ENCODE assay signal across 12 cellular contexts in genomic region chr6:158170656-158171081, GRCh38. TPM values are rescaled to one million over a fixed set of nuclear protein-coding genes. Genes with fewer than 3 reads are reported as not detected.
A peak's percentile ranks its signal among the peaks of the same experiment; 100 is the strongest.
DNase-seq lines count a peak whose midpoint lies in the region; TF ChIP-seq lines count a peak whose summit lies in the region.
"Had no signal": no experiment of that assay in that cellular context is flagged by ENCODE, and none has a peak within 500 bp of the region (broad histone marks: within the 10 kb centered on the region; RNA-seq: fewer than 3 reads in every experiment).

No MANE protein-coding gene starts in this region.

- peak overlapping the region; percentile 50 for H3K4me2 ChIP-seq in SK-N-SH

- no peaks in the 10 kb centered on the region for H3K27me3 ChIP-seq in SK-N-SH (ENCODE audit: insufficient read depth)
- H3K27me3 ChIP-seq in esophagus muscularis mucosa, result no peaks in the 10 kb centered on the region

- no peaks in the 10 kb centered on the region for H4K20me1 ChIP-seq in SK-N-SH (ENCODE audit: insufficient read depth)

- H3K36me3 Mint-ChIP-seq in progenitor cell of endocrine pancreas (ENCODE audit: insufficient read depth), result peaks cover 6% of the 10 kb centered on the region
- peaks cover 32% of the 10 kb centered on the region for H3K36me3 Mint-ChIP-seq in activated T-cell treated with anti-CD3 and anti-CD28 coated beads, Interleukin-2, amount 50 U/mL, for 24 hours (ENCODE audit: low read depth)

- TF ChIP-seq CTCF in SK-N-SH (IDR thresholded peaks at IDR 0.05) (no peak), esophagus muscularis mucosa (IDR thresholded peaks at IDR 0.05) (no peak), progenitor cell of endocrine pancreas (IDR thresholded peaks at IDR 0.05; ENCODE audit: unreplicated experiment) (no peak)

- peak overlapping the region in 1 of 2 experiments; percentile 0; a peak in 2 of 4 replicates for H3K4me3 ChIP-seq in SK-N-SH (ENCODE audit: low read depth in 2 of 2, low read length in 1 of 2)
- no peak overlapping the region for H3K4me3 ChIP-seq in esophagus muscularis mucosa

- H3K4me1 Mint-ChIP-seq in progenitor cell of endocrine pancreas (ENCODE audit: low read depth), result peaks cover 12% of the 10 kb centered on the region
- H3K4me1 Mint-ChIP-seq in activated T-cell treated with anti-CD3 and anti-CD28 coated beads, Interleukin-2, amount 50 U/mL, for 24 hours (ENCODE audit: low read depth), result peaks cover 19% of the 10 kb centered on the region

- H3K27ac ChIP-seq in SK-N-SH (ENCODE audit: low read depth in 2 of 2, low read length in 1 of 2) (peak overlapping the region; percentile 74 to 84), esophagus muscularis mucosa (replicated peaks in 1 of 4) (peak overlapping the region; percentile 70 to 80 (median 74))
- H3K27ac ChIP-seq: WERI-Rb-1 had no signal

- no peaks in the 10 kb centered on the region for H3K9me3 ChIP-seq in SK-N-SH
- H3K9me3 ChIP-seq in esophagus muscularis mucosa, result no peaks in the 10 kb centered on the region

- 17% methylated on average over 3 of the region's 3 CpGs for WGBS in SK-N-SH (ENCODE audit: low lambda C conversion rate)
- 47% methylated on average over 3 of the region's 3 CpGs for WGBS in esophagus muscularis mucosa

- DNase-seq in Daoy (ENCODE audit: low read depth) (peak; percentile 40), SK-N-SH (no peak), esophagus muscularis mucosa (ENCODE audit: extremely low spot score) (no peak), progenitor cell of endocrine pancreas (ENCODE audit: low spot score, unreplicated experiment) (no peak), NCI-H1092 (lab: John Stamatoyannopoulos, UW) (no peak), retina (no peak), NCI-H2029 treated with DMSO at 0.1 percent for 48 hours (lab: John Stamatoyannopoulos, UW) (no peak)
- DNase-seq in activated T-cell treated with anti-CD3 and anti-CD28 coated beads, Interleukin-2, amount 50 U/mL, for 24 hours, result no peak
- DNase-seq: DMS79, NCI-H526 treated with DMSO at 0.1 percent for 48 hours, WERI-Rb-1 had no signal

- peaks cover 45% of the 10 kb centered on the region for H3F3A ChIP-seq in SK-N-SH (replicated peaks; ENCODE audit: insufficient read depth)

- no peak for TF ChIP-seq POLR2A in esophagus muscularis mucosa (IDR thresholded peaks at IDR 0.05; ENCODE audit: low read depth)

- no peaks in the 10 kb centered on the region for H3K9me3 Mint-ChIP-seq in progenitor cell of endocrine pancreas (ENCODE audit: low read depth)
- H3K9me3 Mint-ChIP-seq in activated T-cell treated with anti-CD3 and anti-CD28 coated beads, Interleukin-2, amount 50 U/mL, for 24 hours, result no peaks in the 10 kb centered on the region
- H3K9me3 Mint-ChIP-seq: central memory CD8-positive, alpha-beta T cell had no signal

- POLR2A ChIA-PET in SK-N-SH (lab: Yijun Ruan, JAX), result no interaction called here

- peak overlapping the region; percentile 88 for H3K27ac Mint-ChIP-seq in progenitor cell of endocrine pancreas
- no peak overlapping the region for H3K27ac Mint-ChIP-seq in activated T-cell treated with anti-CD3 and anti-CD28 coated beads, Interleukin-2, amount 50 U/mL, for 24 hours

- intact Hi-C loops in esophagus muscularis mucosa (cut with DNase I), result no loop called here

- CTCF ChIA-PET in SK-N-SH (lab: Yijun Ruan, JAX), result no interaction called here

- H3K4me3 Mint-ChIP-seq in progenitor cell of endocrine pancreas (ENCODE audit: low read depth), result no peak overlapping the region
- no peak overlapping the region for H3K4me3 Mint-ChIP-seq in activated T-cell treated with anti-CD3 and anti-CD28 coated beads, Interleukin-2, amount 50 U/mL, for 24 hours
- H3K4me3 Mint-ChIP-seq: central memory CD8-positive, alpha-beta T cell had no signal

- H3K9me2 ChIP-seq in SK-N-SH, result no peaks in the 10 kb centered on the region

- H3K27me3 Mint-ChIP-seq in progenitor cell of endocrine pancreas, result no peaks in the 10 kb centered on the region
- H3K27me3 Mint-ChIP-seq in activated T-cell treated with anti-CD3 and anti-CD28 coated beads, Interleukin-2, amount 50 U/mL, for 24 hours, result no peaks in the 10 kb centered on the region
- H3K27me3 Mint-ChIP-seq: central memory CD8-positive, alpha-beta T cell had no signal

- H3K79me2 ChIP-seq in SK-N-SH (ENCODE audit: insufficient read depth), result peaks cover 55% of the 10 kb centered on the region

- peak overlapping the region; percentile 16; the same call in 1 of the 2 replicates for H3K9ac ChIP-seq in SK-N-SH

- peaks cover 4 to 17% of the 10 kb centered on the region in 2 experiments for H3K36me3 ChIP-seq in SK-N-SH (replicated peaks in 1 of 2; ENCODE audit: control insufficient read depth in 1 of 2, insufficient read depth in 2 of 2, low read length in 1 of 2)
- peaks cover 0 to under 1% (median under 1%) of the 10 kb centered on the region in 4 donors for H3K36me3 ChIP-seq in esophagus muscularis mucosa
- H3K36me3 ChIP-seq: WERI-Rb-1 had no signal

- H3K4me1 ChIP-seq in SK-N-SH (ENCODE audit: control insufficient read depth in 1 of 2, insufficient read depth in 2 of 2, low read depth in 1 of 2, low read length in 1 of 2) (peaks cover 2 to 20% of the 10 kb centered on the region in 2 experiments), esophagus muscularis mucosa (peaks cover 30 to 76% (median 60%) of the 10 kb centered on the region in 4 donors)

- peak overlapping the region; percentile 11; the same call in 1 of the 2 replicates for H2AFZ ChIP-seq in SK-N-SH (ENCODE audit: low read depth)

- TF ChIP-seq RAD21 in SK-N-SH (IDR thresholded peaks at IDR 0.05; ENCODE audit: low read length), result no peak

- TF ChIP-seq EP300 in SK-N-SH (IDR thresholded peaks at IDR 0.05; ENCODE audit: borderline replicate concordance in 1 of 2, low read depth in 1 of 2, low read length in 1 of 2), result peak in 1 of 2 experiments; percentile 53; a peak in 2 of 4 replicates
- TF ChIP-seq EP300 in esophagus muscularis mucosa (IDR thresholded peaks at IDR 0.05), result no peak

TF ChIP-seq in SK-N-SH, 30 proteins besides CTCF, POLR2A, EP300 and RAD21 (continues in another document):
- no peak for TF ChIP-seq MEF2A (IDR thresholded peaks at IDR 0.05; ENCODE audit: borderline replicate concordance, low read depth)
- TF ChIP-seq YY1 (IDR thresholded peaks at IDR 0.05; ENCODE audit: low read depth), result peak; percentile 20; the same call in 1 of the 2 replicates
- TF ChIP-seq FOXJ3 (CRISPR knock-in tag; IDR thresholded peaks at IDR 0.05), result no peak
- peak; percentile 70; the same call in 1 of the 2 replicates for TF ChIP-seq TCF12 (IDR thresholded peaks at IDR 0.05)
- peak; percentile 71; the same call in 1 of the 2 replicates for TF ChIP-seq TEAD4 (IDR thresholded peaks at IDR 0.05; ENCODE audit: borderline replicate concordance, insufficient read depth)
- peak; percentile 76 for TF ChIP-seq PBX3 (IDR thresholded peaks at IDR 0.05)
- TF ChIP-seq NFIC (IDR thresholded peaks at IDR 0.05; ENCODE audit: borderline replicate concordance), result peak; percentile 76; the same call in 1 of the 2 replicates
- TF ChIP-seq FOSL2 (IDR thresholded peaks at IDR 0.05; ENCODE audit: borderline replicate concordance, low read depth), result peak; percentile 66
- TF ChIP-seq RCOR1 (IDR thresholded peaks at IDR 0.05; ENCODE audit: low read length), result no peak
- TF ChIP-seq RXRA (IDR thresholded peaks at IDR 0.05; ENCODE audit: borderline replicate concordance, low read depth), result peak; percentile 18; the same call in 1 of the 2 replicates
- TF ChIP-seq GABPA (IDR thresholded peaks at IDR 0.05; ENCODE audit: low read depth), result no peak
- peak; percentile 65 for TF ChIP-seq MAX (IDR thresholded peaks at IDR 0.05; ENCODE audit: low read depth)
- no peak for TF ChIP-seq IRF3 (IDR thresholded peaks at IDR 0.05; ENCODE audit: low read depth, low read length)
- TF ChIP-seq FOXM1 (IDR thresholded peaks at IDR 0.05; ENCODE audit: low read depth), result 0 out of 2 replicates have a peak, but pooled peaks have one; percentile 44

RNA-seq across cellular contexts. Expression of gene GTF2H5, which starts 2.5 kb away (rescaled TPM):
- total RNA-seq in Daoy (2014; rRNA removed; shearing (Covaris generic)), result 7.4 and 7.5 TPM in 2 replicates
- polyA plus RNA-seq in SK-N-SH (2012; rRNA removed), result 7.7 and 8.0 TPM in 2 replicates
- polyA plus RNA-seq in SK-N-SH (2012; cell fraction: cytosol; rRNA removed), result 11.2 and 17.0 TPM in 2 replicates
- polyA plus RNA-seq in SK-N-SH (2012; cell fraction: nucleus; rRNA removed), result 3.1 and 4.1 TPM in 2 replicates
- total RNA-seq in esophagus muscularis mucosa (10 to 100 TPM in 3 of 4 donors, 1 to 10 TPM in 1; 7.8 to 12.3 (median 10.9) TPM), progenitor cell of endocrine pancreas (24.9 and 26.6 TPM in 2 replicates)

RNA-seq across cellular contexts. Expression of gene SERAC1, which starts 2.6 kb away (rescaled TPM):
- total RNA-seq in Daoy (2014; rRNA removed; shearing (Covaris generic)), result 2.5 and 3.9 TPM in 2 replicates
- polyA plus RNA-seq in SK-N-SH (2012; rRNA removed), result 5.6 and 8.9 TPM in 2 replicates
- 7.0 and 7.4 TPM in 2 replicates for polyA plus RNA-seq in SK-N-SH (2012; cell fraction: cytosol; rRNA removed)
- 5.6 and 11.4 TPM in 2 replicates for polyA plus RNA-seq in SK-N-SH (2012; cell fraction: nucleus; rRNA removed)
- total RNA-seq in esophagus muscularis mucosa, result 10 to 100 TPM; 18.4 to 27.1 (median 20.5) TPM
- total RNA-seq in progenitor cell of endocrine pancreas, result 20.0 TPM in 2 replicates
